31 cellular contexts compared by ENCODE assay signal in the genomic region with DNA sequence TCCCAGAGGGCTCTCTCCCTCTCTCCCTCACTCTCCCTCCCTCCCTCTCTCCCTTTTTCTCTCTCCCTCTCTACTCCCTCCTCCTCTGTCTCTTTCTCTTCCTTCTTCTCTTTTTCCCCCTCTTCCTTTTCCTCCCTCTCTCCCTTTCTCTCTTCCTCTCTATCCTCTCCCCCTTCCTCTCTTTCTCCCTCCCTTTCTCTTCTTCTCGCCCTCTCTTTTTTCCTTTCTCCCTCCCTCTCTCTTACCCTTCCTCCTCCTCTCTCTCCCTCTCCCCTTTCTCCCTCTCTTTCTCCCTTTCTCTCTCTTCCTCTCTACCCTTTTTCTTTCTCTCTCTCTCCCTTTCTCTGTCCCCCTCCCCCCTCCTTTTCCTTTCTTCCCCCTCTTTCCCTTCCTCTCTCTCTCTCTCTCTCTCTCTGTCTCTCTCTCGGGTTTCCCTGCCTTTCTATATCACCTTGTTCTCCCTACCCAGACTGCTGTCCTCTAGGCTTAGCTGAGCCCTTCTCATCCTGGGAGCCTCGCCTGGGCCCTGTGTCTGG. TPM values are rescaled to one million over a fixed set of nuclear protein-coding genes. Genes with fewer than 3 reads are reported as not detected.
DNase-seq lines count a peak whose midpoint lies in the region; ATAC-seq and TF ChIP-seq lines count a peak whose summit lies in the region.
"Had no signal": no experiment of that assay in that cellular context is flagged by ENCODE, and none has a peak within 500 bp of the region (broad histone marks: within the 10 kb centered on the region; RNA-seq: fewer than 3 reads in every experiment).

No MANE protein-coding gene starts in this region.

- H3K4me1 ChIP-seq in HEK293 (ENCODE audit: control insufficient read depth, insufficient read depth, low read length) (no peaks in the 10 kb centered on the region), iPS-20b (ENCODE audit: insufficient read depth, low read length) (peaks cover 23% of the 10 kb centered on the region), parathyroid adenoma (no peaks in the 10 kb centered on the region), prostate gland (replicated peaks) (no peaks in the 10 kb centered on the region)
- H3K4me1 ChIP-seq: HAP-1, left ventricle myocardium inferior had no signal

- DNase-seq in WTC11 (ENCODE audit: low spot score) (no peak), prostate gland (ENCODE audit: low spot score) (no peak), sciatic nerve (ENCODE audit: low spot score) (no peak)
- no peak for DNase-seq in activated CD8-positive, alpha-beta T cell treated with anti-CD3 and anti-CD28 coated beads for 36 hours
- DNase-seq: activated CD4-positive, alpha-beta T cell treated with anti-CD3 and anti-CD28 coated beads for 48 hours; activated gamma-delta T cell treated with Interleukin-2 at 50 U/mL for 16 hours; activated naive CD8-positive, alpha-beta T cell treated with anti-CD3 and anti-CD28 coated beads, Interleukin-2, amount 50 U/mL, for 24 hours; activated T-cell treated with anti-CD3 and anti-CD28 coated beads, Interleukin-2, amount 50 U/mL, for 24 hours; CD8-positive, alpha-beta memory T cell; cortex of kidney; effector memory CD4-positive, alpha-beta T cell; left ventricle myocardium inferior; naive B cell; NCI-H1105; NCI-H187; NCI-H446 treated with DMSO at 0.1 percent for 48 hours; NCI-H774; stimulated activated CD4-positive, alpha-beta T cell treated with anti-CD3 and anti-CD28 coated beads, Interleukin-1b, Interleukin-23, amount 100 ng/mL, for 48 hours; stimulated activated naive CD4-positive, alpha-beta T cell treated with Interleukin-2 at 50 U/mL for 16 hours had no signal

- H3K27me3 Mint-ChIP-seq in WTC11 (ENCODE audit: low read depth): no peaks in the 10 kb centered on the region
- no peaks in the 10 kb centered on the region for H3K27me3 Mint-ChIP-seq in activated CD8-positive, alpha-beta T cell treated with anti-CD3 and anti-CD28 coated beads for 36 hours
- H3K27me3 Mint-ChIP-seq: activated naive CD8-positive, alpha-beta T cell treated with anti-CD3 and anti-CD28 coated beads, Interleukin-2, amount 50 U/mL, for 24 hours; activated T-cell treated with anti-CD3 and anti-CD28 coated beads, Interleukin-2, amount 50 U/mL, for 24 hours; naive B cell had no signal

- intact Hi-C loops in prostate gland (cut with DNase I) (no loop called here), sciatic nerve (cut with DNase I) (no loop called here)
- intact Hi-C loops in activated CD8-positive, alpha-beta T cell treated with anti-CD3 and anti-CD28 coated beads for 36 hours (cut with micrococcal nuclease): no loop called here

- H3K4me3 ChIP-seq in HEK293 (ENCODE audit: low read depth, low read length) (no peak overlapping the region), iPS-20b (ENCODE audit: low read length) (peak overlapping the region; percentile 64; the same call in 1 of the 2 replicates), parathyroid adenoma (ENCODE audit: low read depth, low read length) (no peak overlapping the region), prostate gland (no peak overlapping the region)
- H3K4me3 ChIP-seq: HAP-1, left ventricle myocardium inferior had no signal

- H3K9me3 ChIP-seq in HEK293 (ENCODE audit: control insufficient read depth, insufficient read depth, low read depth, low read length) (no peaks in the 10 kb centered on the region), iPS-20b (ENCODE audit: insufficient read depth, low read depth, low read length) (no peaks in the 10 kb centered on the region), parathyroid adenoma (ENCODE audit: control insufficient read depth, low read length) (no peaks in the 10 kb centered on the region), prostate gland (no peaks in the 10 kb centered on the region)
- H3K9me3 ChIP-seq: HAP-1, left ventricle myocardium inferior had no signal

- peak overlapping the region; percentile 66 for H3K4me3 Mint-ChIP-seq in WTC11
- no peak overlapping the region for H3K4me3 Mint-ChIP-seq in activated CD8-positive, alpha-beta T cell treated with anti-CD3 and anti-CD28 coated beads for 36 hours
- H3K4me3 Mint-ChIP-seq: activated naive CD8-positive, alpha-beta T cell treated with anti-CD3 and anti-CD28 coated beads, Interleukin-2, amount 50 U/mL, for 24 hours; activated T-cell treated with anti-CD3 and anti-CD28 coated beads, Interleukin-2, amount 50 U/mL, for 24 hours; CD8-positive, alpha-beta memory T cell; naive B cell had no signal

- no peaks in the 10 kb centered on the region for H3K9me3 Mint-ChIP-seq in WTC11
- H3K9me3 Mint-ChIP-seq in activated CD8-positive, alpha-beta T cell treated with anti-CD3 and anti-CD28 coated beads for 36 hours: no peaks in the 10 kb centered on the region
- H3K9me3 Mint-ChIP-seq: activated naive CD8-positive, alpha-beta T cell treated with anti-CD3 and anti-CD28 coated beads, Interleukin-2, amount 50 U/mL, for 24 hours; activated T-cell treated with anti-CD3 and anti-CD28 coated beads, Interleukin-2, amount 50 U/mL, for 24 hours; CD8-positive, alpha-beta memory T cell; naive B cell had no signal

- H3K4me1 Mint-ChIP-seq in WTC11: peaks cover 51% of the 10 kb centered on the region
- H3K4me1 Mint-ChIP-seq in activated CD8-positive, alpha-beta T cell treated with anti-CD3 and anti-CD28 coated beads for 36 hours (ENCODE audit: low read depth): no peaks in the 10 kb centered on the region
- H3K4me1 Mint-ChIP-seq: activated naive CD8-positive, alpha-beta T cell treated with anti-CD3 and anti-CD28 coated beads, Interleukin-2, amount 50 U/mL, for 24 hours; CD8-positive, alpha-beta memory T cell had no signal

- H3K27me3 ChIP-seq in iPS-20b (ENCODE audit: insufficient read depth, low read length) (no peaks in the 10 kb centered on the region), parathyroid adenoma (ENCODE audit: control insufficient read depth, insufficient read depth, low read length) (no peaks in the 10 kb centered on the region), prostate gland (replicated peaks; ENCODE audit: insufficient read depth) (no peaks in the 10 kb centered on the region)

- CTCF ChIA-PET in HEK293 (lab: Yijun Ruan, JAX) (interaction anchor here (1.2 to 5.7 kb wide), 4 partner anchors 12 to 109 kb away, joined by 4 to 62 read pairs (median 8); no protein-coding TSS in a partner anchor), WTC11 (lab: Charles Lee) (interaction anchor here (1.1 to 4.1 kb wide), 10 partner anchors 9 to 1242 kb away, joined by 4 to 50 read pairs (median 6); a partner anchor contains a TSS)
- CTCF ChIA-PET in activated CD8-positive, alpha-beta T cell treated with anti-CD3 and anti-CD28 coated beads for 36 hours (lab: Charles Lee): interaction anchor here (0.8 to 1.0 kb wide), 2 partner anchors 17 to 89 kb away, joined by 4 read pairs; no protein-coding TSS in a partner anchor

- H3K9ac ChIP-seq in iPS-20b (ENCODE audit: low read depth, low read length) (peak overlapping the region; percentile 69; the same call in 1 of the 2 replicates), parathyroid adenoma (no peak overlapping the region)

- H3K36me3 Mint-ChIP-seq in WTC11: no peaks in the 10 kb centered on the region
- no peaks in the 10 kb centered on the region for H3K36me3 Mint-ChIP-seq in activated CD8-positive, alpha-beta T cell treated with anti-CD3 and anti-CD28 coated beads for 36 hours (ENCODE audit: low read depth)
- H3K36me3 Mint-ChIP-seq: CD8-positive, alpha-beta memory T cell; naive B cell had no signal

- TF ChIP-seq CTCF in HEK293 (tag by site-specific recombination; IDR thresholded peaks at IDR 0.05): no peak
- TF ChIP-seq CTCF in WTC11 (IDR thresholded peaks at IDR 0.05): no peak
- TF ChIP-seq CTCF in parathyroid adenoma (IDR thresholded peaks at IDR 0.05): no peak
- no peak for TF ChIP-seq CTCF in prostate gland (IDR thresholded peaks at IDR 0.05)
- no peak for TF ChIP-seq CTCF in activated CD8-positive, alpha-beta T cell treated with anti-CD3 and anti-CD28 coated beads for 36 hours (IDR thresholded peaks at IDR 0.05)

- H3K36me3 ChIP-seq in HEK293 (ENCODE audit: control insufficient read depth in 2 of 2, insufficient read depth in 1 of 2, low read length in 2 of 2): no peaks in the 10 kb centered on the region
- H3K36me3 ChIP-seq in iPS-20b (ENCODE audit: insufficient read depth, low read depth, low read length): no peaks in the 10 kb centered on the region
- no peaks in the 10 kb centered on the region for H3K36me3 ChIP-seq in parathyroid adenoma (ENCODE audit: control insufficient read depth, insufficient read depth, low read length)
- H3K36me3 ChIP-seq in prostate gland: no peaks in the 10 kb centered on the region
- H3K36me3 ChIP-seq: HAP-1, left ventricle myocardium inferior had no signal

- peak overlapping the region; percentile 87; the same call in 1 of the 2 replicates for H3K27ac Mint-ChIP-seq in WTC11
- H3K27ac Mint-ChIP-seq in activated CD8-positive, alpha-beta T cell treated with anti-CD3 and anti-CD28 coated beads for 36 hours: no peak overlapping the region
- H3K27ac Mint-ChIP-seq: activated naive CD8-positive, alpha-beta T cell treated with anti-CD3 and anti-CD28 coated beads, Interleukin-2, amount 50 U/mL, for 24 hours; activated T-cell treated with anti-CD3 and anti-CD28 coated beads, Interleukin-2, amount 50 U/mL, for 24 hours had no signal

- H3K27ac ChIP-seq in HEK293 (ENCODE audit: extremely low read depth, low read depth, low read length) (no peak overlapping the region), iPS-20b (ENCODE audit: low read length) (no peak overlapping the region), parathyroid adenoma (no peak overlapping the region), prostate gland (no peak overlapping the region)
- H3K27ac ChIP-seq: left ventricle myocardium inferior, VCaP had no signal

- H3K79me2 ChIP-seq in parathyroid adenoma: no peaks in the 10 kb centered on the region

- no peak for TF ChIP-seq POLR2A in prostate gland (IDR thresholded peaks at IDR 0.05)

- peak overlapping the region; percentile 84 for H2AFZ ChIP-seq in parathyroid adenoma

- ATAC-seq in WTC11 (no peak), sciatic nerve (no peak)
- no peak for ATAC-seq in activated CD8-positive, alpha-beta T cell treated with anti-CD3 and anti-CD28 coated beads for 36 hours
- ATAC-seq: activated naive CD8-positive, alpha-beta T cell treated with anti-CD3 and anti-CD28 coated beads, Interleukin-2, amount 50 U/mL, for 24 hours had no signal

- no peak overlapping the region for H3K4me2 ChIP-seq in parathyroid adenoma (ENCODE audit: low read length)

- 96% methylated on average over 3 of the region's 3 CpGs for WGBS in prostate gland

- POLR2A ChIA-PET in HEK293 (lab: Yijun Ruan, JAX): no interaction called here
- POLR2A ChIA-PET in WTC11 (lab: Charles Lee): no interaction called here
- POLR2A ChIA-PET in activated CD8-positive, alpha-beta T cell treated with anti-CD3 and anti-CD28 coated beads for 36 hours (lab: Charles Lee): no interaction called here

RNA-seq across cellular contexts. Expression of a gene that starts 25.8 kb away (rescaled TPM):
- 2.4 to 4.0 TPM (median 2.9 TPM) in 3 replicates for total RNA-seq in WTC11 (2021)
- total RNA-seq in prostate gland: 10 to 100 TPM; 18.4 to 30.1 TPM
- 10.3 TPM for total RNA-seq in sciatic nerve
- 1 to 10 TPM in 1 of 2 experiments, under 1 TPM in 1; 0.63 to 1.4 TPM for total RNA-seq in activated CD8-positive, alpha-beta T cell treated with anti-CD3 and anti-CD28 coated beads for 36 hours
- total RNA-seq: epithelial cell of proximal tubule had no signal

RNA-seq across cellular contexts. Expression of a gene that starts 48.2 kb away (rescaled TPM):
- not detected in 3 replicates for total RNA-seq in WTC11 (2021)
- 10 to 100 TPM in 1 of 2 donors, 1 to 10 TPM in 1; 7.7 to 12.0 TPM for total RNA-seq in prostate gland
- not detected for total RNA-seq in sciatic nerve
- total RNA-seq in activated CD8-positive, alpha-beta T cell treated with anti-CD3 and anti-CD28 coated beads for 36 hours: not detected
- total RNA-seq: astrocyte; cardiac septum; CD8-positive, alpha-beta memory T cell; epithelial cell of proximal tubule; G401; left ventricle myocardium inferior; M059J; mesenteric fat pad; osteoblast had no signal

RNA-seq across cellular contexts. Expression of a gene that starts 58.3 kb away (rescaled TPM):
- total RNA-seq in WTC11 (2021) (6.6 to 7.5 TPM (median 7.4 TPM) in 3 replicates), prostate gland (10 to 100 TPM in 1 of 2 donors, 1 to 10 TPM in 1; 9.7 to 23.1 TPM), sciatic nerve (10.3 TPM)
- total RNA-seq in activated CD8-positive, alpha-beta T cell treated with anti-CD3 and anti-CD28 coated beads for 36 hours: 10 to 100 TPM; 13.0 to 13.6 TPM

RNA-seq across cellular contexts. Expression of a gene that starts 58.3 kb away (rescaled TPM):
- total RNA-seq in WTC11 (2021): 56.9 to 63.8 TPM (median 61.6 TPM) in 3 replicates
- total RNA-seq in prostate gland: 10 to 100 TPM; 21.7 to 38.3 TPM
- total RNA-seq in sciatic nerve: 17.7 TPM
- total RNA-seq in activated CD8-positive, alpha-beta T cell treated with anti-CD3 and anti-CD28 coated beads for 36 hours: 10 to 100 TPM; 45.3 to 45.4 TPM
